ENCODE assay signal across 18 cellular contexts in the genomic region with DNA sequence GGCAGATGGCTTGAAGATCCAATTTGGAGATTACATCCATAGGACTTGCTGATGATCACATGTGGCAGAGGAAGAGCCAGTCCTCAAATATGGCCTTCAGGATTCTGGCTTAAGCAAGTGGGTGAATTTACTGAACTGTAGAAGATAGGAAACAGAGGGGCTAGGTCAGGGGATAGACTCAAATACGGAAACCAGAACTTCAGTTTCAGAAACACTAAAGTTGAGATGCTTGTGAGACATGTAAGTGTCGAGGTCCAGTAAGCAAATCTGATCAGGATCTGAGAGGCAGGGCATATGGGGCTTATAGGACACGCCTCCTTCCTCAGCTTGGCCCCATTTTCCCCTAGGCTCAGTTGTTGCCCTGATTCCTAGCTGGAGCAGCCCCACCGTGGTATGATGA.
DNase-seq lines count a peak whose midpoint lies in the region; ATAC-seq and TF ChIP-seq lines count a peak whose summit lies in the region.
"Had no signal": no experiment of that assay in that cellular context is flagged by ENCODE, and none has a peak within 500 bp of the region (broad histone marks: within the 10 kb centered on the region; RNA-seq: fewer than 3 reads in every experiment).

No MANE protein-coding gene starts in this region.

- H3K9me3 Mint-ChIP-seq in activated T-cell treated with anti-CD3 and anti-CD28 coated beads, Interleukin-2, amount 50 U/mL, for 72 hours = peaks cover 12 to 14% of the 10 kb centered on the region in 2 donors
- peaks cover 21% of the 10 kb centered on the region for H3K9me3 Mint-ChIP-seq in activated CD8-positive, alpha-beta T cell treated with anti-CD3 and anti-CD28 coated beads for 36 hours

- TF ChIP-seq POLR2A in spleen (IDR thresholded peaks at IDR 0.05) (no peak), suprapubic skin (IDR thresholded peaks at IDR 0.05) (no peak)

- POLR2A ChIA-PET in activated CD8-positive, alpha-beta T cell treated with anti-CD3 and anti-CD28 coated beads for 36 hours (lab: Charles Lee) = interaction anchor here (1.4 kb wide), 1 partner anchor 86 kb away, joined by 4 read pairs; no protein-coding TSS in a partner anchor

- H3K4me3 ChIP-seq in spleen (no peak overlapping the region), suprapubic skin (no peak overlapping the region)
- H3K4me3 ChIP-seq: ascending aorta, gastrocnemius medialis, neural progenitor cell, right atrium auricular region, SK-N-MC, tibial artery had no signal

- H3K4me3 Mint-ChIP-seq in activated T-cell treated with anti-CD3 and anti-CD28 coated beads, Interleukin-2, amount 50 U/mL, for 72 hours = no peak overlapping the region
- H3K4me3 Mint-ChIP-seq in activated CD8-positive, alpha-beta T cell treated with anti-CD3 and anti-CD28 coated beads for 36 hours = no peak overlapping the region
- H3K4me3 Mint-ChIP-seq: HFFc6, neural progenitor cell had no signal

- CTCF ChIA-PET in activated CD8-positive, alpha-beta T cell treated with anti-CD3 and anti-CD28 coated beads for 36 hours (lab: Charles Lee) = interaction anchor here (1.3 kb wide), 1 partner anchor 11 kb away, joined by 3 read pairs; no protein-coding TSS in a partner anchor

- peak overlapping the region; percentile 8 for H3K27ac Mint-ChIP-seq in activated T-cell treated with anti-CD3 and anti-CD28 coated beads, Interleukin-2, amount 50 U/mL, for 72 hours
- H3K27ac Mint-ChIP-seq in activated CD8-positive, alpha-beta T cell treated with anti-CD3 and anti-CD28 coated beads for 36 hours = peak overlapping the region; percentile 56
- H3K27ac Mint-ChIP-seq: HFFc6, neural progenitor cell had no signal

- peak overlapping the region in 6 of 8 donors; percentile 20 to 93 (median 86) for H3K27ac ChIP-seq in spleen
- no peak overlapping the region for H3K27ac ChIP-seq in suprapubic skin
- H3K27ac ChIP-seq: ascending aorta, gastrocnemius medialis, HL-60, neural progenitor cell, right atrium auricular region, SK-N-MC, tibial artery, VCaP had no signal

- DNase-seq in activated T-cell treated with anti-CD3 and anti-CD28 coated beads, Interleukin-2, amount 50 U/mL, for 72 hours = no peak
- no peak for DNase-seq in activated T-cell treated with anti-CD3 and anti-CD28 coated beads, Interleukin-2, amount 50 U/mL, for 48 hours
- no peak for DNase-seq in activated CD8-positive, alpha-beta T cell treated with anti-CD3 and anti-CD28 coated beads for 36 hours
- no peak for DNase-seq in spleen
- no peak for DNase-seq in DMS 273 treated with DMSO at 0.1 percent for 48 hours (lab: John Stamatoyannopoulos, UW)
- no peak for DNase-seq in suprapubic skin (ENCODE audit: low spot score in 2 of 2)
- DNase-seq: gastrocnemius medialis, HFFc6, NCI-H446 treated with DMSO at 0.1 percent for 48 hours, tibial artery had no signal

- H3K9me3 ChIP-seq in spleen (peaks cover 0 to 16% (median 5%) of the 10 kb centered on the region in 8 donors), suprapubic skin (no peaks in the 10 kb centered on the region)
- H3K9me3 ChIP-seq: ascending aorta, gastrocnemius medialis, right atrium auricular region, tibial artery had no signal

- peaks cover 15 to 28% of the 10 kb centered on the region in 2 donors for H3K36me3 Mint-ChIP-seq in activated T-cell treated with anti-CD3 and anti-CD28 coated beads, Interleukin-2, amount 50 U/mL, for 72 hours (ENCODE audit: insufficient read depth in 2 of 2)
- peaks cover 16% of the 10 kb centered on the region for H3K36me3 Mint-ChIP-seq in activated CD8-positive, alpha-beta T cell treated with anti-CD3 and anti-CD28 coated beads for 36 hours (ENCODE audit: low read depth)
- H3K36me3 Mint-ChIP-seq: neural progenitor cell had no signal

- no peak for TF ChIP-seq CTCF in activated CD8-positive, alpha-beta T cell treated with anti-CD3 and anti-CD28 coated beads for 36 hours (IDR thresholded peaks at IDR 0.05)
- TF ChIP-seq CTCF in spleen (IDR thresholded peaks at IDR 0.05 in 8 of 11, conservative IDR thresholded peaks at IDR 0.05 in 3 of 11) (no peak), suprapubic skin (IDR thresholded peaks at IDR 0.05) (no peak)

- no peaks in the 10 kb centered on the region for H3K27me3 ChIP-seq in spleen (replicated peaks in 1 of 7)
- H3K27me3 ChIP-seq in suprapubic skin = no peaks in the 10 kb centered on the region
- H3K27me3 ChIP-seq: ascending aorta, gastrocnemius medialis, neural progenitor cell, right atrium auricular region, tibial artery had no signal

- TF ChIP-seq EP300 in suprapubic skin (IDR thresholded peaks at IDR 0.05) = no peak

- no peaks in the 10 kb centered on the region for H3K27me3 Mint-ChIP-seq in activated T-cell treated with anti-CD3 and anti-CD28 coated beads, Interleukin-2, amount 50 U/mL, for 72 hours (ENCODE audit: low read depth)
- H3K27me3 Mint-ChIP-seq in activated CD8-positive, alpha-beta T cell treated with anti-CD3 and anti-CD28 coated beads for 36 hours = no peaks in the 10 kb centered on the region

- no peaks in the 10 kb centered on the region for H3K36me3 ChIP-seq in spleen
- no peaks in the 10 kb centered on the region for H3K36me3 ChIP-seq in suprapubic skin
- H3K36me3 ChIP-seq: ascending aorta, gastrocnemius medialis, neural progenitor cell, right atrium auricular region, tibial artery had no signal

- H3K4me1 ChIP-seq in spleen (peaks cover 20 to 65% (median 49%) of the 10 kb centered on the region in 6 donors), suprapubic skin (no peaks in the 10 kb centered on the region)
- H3K4me1 ChIP-seq: gastrocnemius medialis had no signal

- intact Hi-C loops in activated CD8-positive, alpha-beta T cell treated with anti-CD3 and anti-CD28 coated beads for 36 hours (cut with micrococcal nuclease) = loop anchor here (5.0 kb wide), 3 partner anchors 72 to 102 kb away; no protein-coding TSS in a partner anchor
- intact Hi-C loops in spleen (cut with DNase I; ENCODE audit: low total_unique reads) = loop anchor here (10.0 kb wide), 1 partner anchor 104 kb away; a partner anchor contains a TSS

- WGBS in spleen, 5 donors = 65 to 74% (median 69%) methylated on average over 3 to 4 of the region's 4 CpGs
- 81% methylated on average over 4 of the region's 4 CpGs for WGBS in suprapubic skin

- no peak for ATAC-seq in activated T-cell treated with anti-CD3 and anti-CD28 coated beads, Interleukin-2, amount 50 U/mL, for 72 hours (replicated peaks in 1 of 2)
- ATAC-seq in GM21390 (IDR thresholded peaks at IDR 0.05; ENCODE audit: unreplicated experiment) (peak; percentile 25), GM18498 (IDR thresholded peaks at IDR 0.05; ENCODE audit: unreplicated experiment) (no peak)
- no peak for ATAC-seq in activated CD8-positive, alpha-beta T cell treated with anti-CD3 and anti-CD28 coated beads for 36 hours
- ATAC-seq: gastrocnemius medialis had no signal

- peaks cover 71% of the 10 kb centered on the region for H3K4me1 Mint-ChIP-seq in activated T-cell treated with anti-CD3 and anti-CD28 coated beads, Interleukin-2, amount 50 U/mL, for 72 hours (ENCODE audit: low read depth)
- peaks cover 63% of the 10 kb centered on the region for H3K4me1 Mint-ChIP-seq in activated CD8-positive, alpha-beta T cell treated with anti-CD3 and anti-CD28 coated beads for 36 hours (ENCODE audit: low read depth)
- H3K4me1 Mint-ChIP-seq: neural progenitor cell had no signal
